1 cellular context compared by ENCODE assay signal in the genomic region with DNA sequence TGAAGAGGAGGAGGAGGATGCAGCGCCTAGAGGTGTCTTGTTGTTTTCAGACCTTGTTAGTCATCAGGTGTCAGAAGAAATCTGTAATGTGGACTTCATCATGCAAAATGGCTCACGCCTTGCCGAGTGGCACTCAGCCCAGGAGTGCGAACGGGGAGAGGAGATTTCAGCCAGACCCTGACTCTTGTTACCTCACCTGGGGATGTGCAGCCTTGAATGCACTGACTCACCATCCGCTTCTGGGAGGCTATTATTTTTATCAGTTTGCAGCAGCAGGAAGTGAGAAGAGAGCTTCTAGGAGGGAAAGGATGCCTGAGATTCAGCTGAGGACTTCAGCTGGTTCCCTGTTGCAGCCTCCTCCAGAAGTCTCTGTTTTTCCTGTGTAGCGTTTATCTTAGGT.
TF ChIP-seq lines count a peak whose summit lies in the region.

No MANE protein-coding gene starts in this region.

TF ChIP-seq in K562, 482 proteins besides CTCF, POLR2A, EP300 and RAD21 (continued from another document and continues in another):
- 0 out of 2 replicates have a peak, but pooled peaks have one; percentile 21 for TF ChIP-seq ZSCAN32 (CRISPR knock-in tag; IDR thresholded peaks at IDR 0.05)
- no peak for TF ChIP-seq ZNF140 (CRISPR knock-in tag; IDR thresholded peaks at IDR 0.05)
- peak; percentile 26; the same call in 1 of the 2 replicates for TF ChIP-seq SPI1 (IDR thresholded peaks at IDR 0.05; ENCODE audit: borderline replicate concordance, low read depth, low read length)
- peak; percentile 58; the same call in 1 of the 2 replicates for TF ChIP-seq PML (IDR thresholded peaks at IDR 0.05; ENCODE audit: low read length)
- peak; percentile 84 for TF ChIP-seq TAL1 (IDR thresholded peaks at IDR 0.05)
- TF ChIP-seq YY1 (IDR thresholded peaks at IDR 0.05; ENCODE audit: borderline replicate concordance in 1 of 3, control insufficient read depth in 1 of 3, extremely low read depth in 1 of 3, insufficient read depth in 3 of 3, insufficient read length in 1 of 3, insufficient replicate concordance in 2 of 3, low read depth in 1 of 3, low read length in 2 of 3) = peak in 1 of 3 experiments; percentile 75
- peak in 1 of 2 experiments; percentile 81; a peak in 2 of 4 replicates for TF ChIP-seq TBL1XR1 (IDR thresholded peaks at IDR 0.05; ENCODE audit: low read length in 2 of 2)
- TF ChIP-seq, protein P1, sequence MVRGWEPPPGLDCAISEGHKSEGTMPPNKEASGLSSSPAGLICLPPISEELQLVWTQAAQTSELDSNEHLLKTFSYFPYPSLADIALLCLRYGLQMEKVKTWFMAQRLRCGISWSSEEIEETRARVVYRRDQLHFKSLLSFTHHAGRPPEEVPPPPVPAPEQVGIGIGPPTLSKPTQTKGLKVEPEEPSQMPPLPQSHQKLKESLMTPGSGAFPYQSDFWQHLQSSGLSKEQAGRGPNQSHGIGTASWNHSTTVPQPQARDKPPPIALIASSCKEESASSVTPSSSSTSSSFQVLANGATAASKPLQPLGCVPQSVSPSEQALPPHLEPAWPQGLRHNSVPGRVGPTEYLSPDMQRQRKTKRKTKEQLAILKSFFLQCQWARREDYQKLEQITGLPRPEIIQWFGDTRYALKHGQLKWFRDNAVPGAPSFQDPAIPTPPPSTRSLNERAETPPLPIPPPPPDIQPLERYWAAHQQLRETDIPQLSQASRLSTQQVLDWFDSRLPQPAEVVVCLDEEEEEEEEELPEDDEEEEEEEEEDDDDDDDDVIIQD (CRISPR knock-in tag; IDR thresholded peaks at IDR 0.05) = no peak
- TF ChIP-seq SMAD4 (CRISPR knock-in tag; conservative IDR thresholded peaks at IDR 0.05) = peak; percentile 80; the same call in 1 of the 2 replicates
- TF ChIP-seq SOX6 (IDR thresholded peaks at IDR 0.05) = peak; percentile 80
- no peak for TF ChIP-seq MLLT1 (IDR thresholded peaks at IDR 0.05)
- 0 out of 2 replicates have a peak, but pooled peaks have one; percentile 46 for TF ChIP-seq MEF2A (IDR thresholded peaks at IDR 0.05; ENCODE audit: control insufficient read depth, low read depth, low read length)
- TF ChIP-seq ZNF124 (CRISPR knock-in tag; IDR thresholded peaks at IDR 0.05) = no peak
- TF ChIP-seq KDM2B (CRISPR knock-in tag; IDR thresholded peaks at IDR 0.05) = no peak
- peak; percentile 31; the same call in 1 of the 2 replicates for TF ChIP-seq PKNOX1 (IDR thresholded peaks at IDR 0.05)
- no peak for TF ChIP-seq ZNF134 (CRISPR knock-in tag; conservative IDR thresholded peaks at IDR 0.05)
- TF ChIP-seq, protein P2, sequence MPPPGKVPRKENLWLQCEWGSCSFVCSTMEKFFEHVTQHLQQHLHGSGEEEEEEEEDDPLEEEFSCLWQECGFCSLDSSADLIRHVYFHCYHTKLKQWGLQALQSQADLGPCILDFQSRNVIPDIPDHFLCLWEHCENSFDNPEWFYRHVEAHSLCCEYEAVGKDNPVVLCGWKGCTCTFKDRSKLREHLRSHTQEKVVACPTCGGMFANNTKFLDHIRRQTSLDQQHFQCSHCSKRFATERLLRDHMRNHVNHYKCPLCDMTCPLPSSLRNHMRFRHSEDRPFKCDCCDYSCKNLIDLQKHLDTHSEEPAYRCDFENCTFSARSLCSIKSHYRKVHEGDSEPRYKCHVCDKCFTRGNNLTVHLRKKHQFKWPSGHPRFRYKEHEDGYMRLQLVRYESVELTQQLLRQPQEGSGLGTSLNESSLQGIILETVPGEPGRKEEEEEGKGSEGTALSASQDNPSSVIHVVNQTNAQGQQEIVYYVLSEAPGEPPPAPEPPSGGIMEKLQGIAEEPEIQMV (tag; conservative IDR thresholded peaks at IDR 0.05; ENCODE audit: low read depth) = no peak
- no peak for TF ChIP-seq SREBF1 (IDR thresholded peaks at IDR 0.05; ENCODE audit: borderline replicate concordance, low read depth, low read length)
- TF ChIP-seq C11orf30 (IDR thresholded peaks at IDR 0.05; ENCODE audit: low read depth) = peak; percentile 37; the same call in 1 of the 2 replicates
- TF ChIP-seq MTA2 (IDR thresholded peaks at IDR 0.05; ENCODE audit: low read depth) = peak; percentile 43; the same call in 1 of the 2 replicates
- TF ChIP-seq SREBF2 (CRISPR knock-in tag; IDR thresholded peaks at IDR 0.05) = no peak
- TF ChIP-seq ZNF318 (IDR thresholded peaks at IDR 0.05; ENCODE audit: borderline replicate concordance in 1 of 2, low read depth in 1 of 2) = peak in 1 of 2 experiments; percentile 71; a peak in 1 of 4 replicates
- peak; percentile 72 for TF ChIP-seq NCOR1 (IDR thresholded peaks at IDR 0.05)
- TF ChIP-seq TFAP4 (CRISPR knock-in tag; IDR thresholded peaks at IDR 0.05; ENCODE audit: borderline replicate concordance) = peak; percentile 74
- peak; percentile 51 for TF ChIP-seq CREM (IDR thresholded peaks at IDR 0.05; ENCODE audit: low read depth)
- TF ChIP-seq TSC22D4 (tag; IDR thresholded peaks at IDR 0.05) = no peak
- TF ChIP-seq, protein P3, sequence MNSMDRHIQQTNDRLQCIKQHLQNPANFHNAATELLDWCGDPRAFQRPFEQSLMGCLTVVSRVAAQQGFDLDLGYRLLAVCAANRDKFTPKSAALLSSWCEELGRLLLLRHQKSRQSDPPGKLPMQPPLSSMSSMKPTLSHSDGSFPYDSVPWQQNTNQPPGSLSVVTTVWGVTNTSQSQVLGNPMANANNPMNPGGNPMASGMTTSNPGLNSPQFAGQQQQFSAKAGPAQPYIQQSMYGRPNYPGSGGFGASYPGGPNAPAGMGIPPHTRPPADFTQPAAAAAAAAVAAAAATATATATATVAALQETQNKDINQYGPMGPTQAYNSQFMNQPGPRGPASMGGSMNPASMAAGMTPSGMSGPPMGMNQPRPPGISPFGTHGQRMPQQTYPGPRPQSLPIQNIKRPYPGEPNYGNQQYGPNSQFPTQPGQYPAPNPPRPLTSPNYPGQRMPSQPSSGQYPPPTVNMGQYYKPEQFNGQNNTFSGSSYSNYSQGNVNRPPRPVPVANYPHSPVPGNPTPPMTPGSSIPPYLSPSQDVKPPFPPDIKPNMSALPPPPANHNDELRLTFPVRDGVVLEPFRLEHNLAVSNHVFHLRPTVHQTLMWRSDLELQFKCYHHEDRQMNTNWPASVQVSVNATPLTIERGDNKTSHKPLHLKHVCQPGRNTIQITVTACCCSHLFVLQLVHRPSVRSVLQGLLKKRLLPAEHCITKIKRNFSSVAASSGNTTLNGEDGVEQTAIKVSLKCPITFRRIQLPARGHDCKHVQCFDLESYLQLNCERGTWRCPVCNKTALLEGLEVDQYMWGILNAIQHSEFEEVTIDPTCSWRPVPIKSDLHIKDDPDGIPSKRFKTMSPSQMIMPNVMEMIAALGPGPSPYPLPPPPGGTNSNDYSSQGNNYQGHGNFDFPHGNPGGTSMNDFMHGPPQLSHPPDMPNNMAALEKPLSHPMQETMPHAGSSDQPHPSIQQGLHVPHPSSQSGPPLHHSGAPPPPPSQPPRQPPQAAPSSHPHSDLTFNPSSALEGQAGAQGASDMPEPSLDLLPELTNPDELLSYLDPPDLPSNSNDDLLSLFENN (IDR thresholded peaks at IDR 0.05; ENCODE audit: low read depth in 2 of 2, low read length in 2 of 2) = peak in 1 of 2 experiments; percentile 82; a peak in 2 of 4 replicates
- TF ChIP-seq ZNF175 (CRISPR knock-in tag; IDR thresholded peaks at IDR 0.05; ENCODE audit: low read depth) = no peak
- no peak for TF ChIP-seq SAFB2 (IDR thresholded peaks at IDR 0.05; ENCODE audit: borderline replicate concordance, low read depth, low read length, severe bottlenecking)
- peak; percentile 22; the same call in 1 of the 2 replicates for TF ChIP-seq LEF1 (IDR thresholded peaks at IDR 0.05)
- peak; percentile 93 for TF ChIP-seq FOSL1 (tag; conservative IDR thresholded peaks at IDR 0.05)
- TF ChIP-seq, protein P4, sequence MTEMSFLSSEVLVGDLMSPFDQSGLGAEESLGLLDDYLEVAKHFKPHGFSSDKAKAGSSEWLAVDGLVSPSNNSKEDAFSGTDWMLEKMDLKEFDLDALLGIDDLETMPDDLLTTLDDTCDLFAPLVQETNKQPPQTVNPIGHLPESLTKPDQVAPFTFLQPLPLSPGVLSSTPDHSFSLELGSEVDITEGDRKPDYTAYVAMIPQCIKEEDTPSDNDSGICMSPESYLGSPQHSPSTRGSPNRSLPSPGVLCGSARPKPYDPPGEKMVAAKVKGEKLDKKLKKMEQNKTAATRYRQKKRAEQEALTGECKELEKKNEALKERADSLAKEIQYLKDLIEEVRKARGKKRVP (CRISPR knock-in tag; IDR thresholded peaks at IDR 0.05) = peak; percentile 80
- no peak for TF ChIP-seq NCOA4 (IDR thresholded peaks at IDR 0.05; ENCODE audit: partially characterized antibody)
- peak; percentile 81 for TF ChIP-seq KLF16 (IDR thresholded peaks at IDR 0.05)
- TF ChIP-seq SRSF7 (optimal IDR thresholded peaks at IDR 0.05; ENCODE audit: low read depth, low read length) = no peak
- no peak for TF ChIP-seq ZNF282 (CRISPR knock-in tag; IDR thresholded peaks at IDR 0.05)
- TF ChIP-seq KAT8 (IDR thresholded peaks at IDR 0.05; ENCODE audit: low read depth) = no peak
- TF ChIP-seq ZNF584 (CRISPR knock-in tag; IDR thresholded peaks at IDR 0.05; ENCODE audit: low read depth) = 0 out of 2 replicates have a peak, but pooled peaks have one; percentile 38
- TF ChIP-seq DACH1 (IDR thresholded peaks at IDR 0.05; ENCODE audit: partially characterized antibody) = peak; percentile 73
- TF ChIP-seq CBFA2T2 (conservative IDR thresholded peaks at IDR 0.05) = peak; percentile 86
- peak; percentile 35; the same call in 1 of the 2 replicates for TF ChIP-seq RBFOX2 (IDR thresholded peaks at IDR 0.05; ENCODE audit: low read depth, low read length)
- TF ChIP-seq ELF4 (CRISPR knock-in tag; IDR thresholded peaks at IDR 0.05) = no peak
